1 cellular context compared by ENCODE assay signal in genomic region chr20:20364016-20364746, GRCh38.
TF ChIP-seq lines count a peak whose summit lies in the region.

No MANE protein-coding gene starts in this region.

TF ChIP-seq in HepG2, 621 proteins besides CTCF, POLR2A, EP300 and RAD21 (continued from another document):
- TF ChIP-seq, protein P1, sequence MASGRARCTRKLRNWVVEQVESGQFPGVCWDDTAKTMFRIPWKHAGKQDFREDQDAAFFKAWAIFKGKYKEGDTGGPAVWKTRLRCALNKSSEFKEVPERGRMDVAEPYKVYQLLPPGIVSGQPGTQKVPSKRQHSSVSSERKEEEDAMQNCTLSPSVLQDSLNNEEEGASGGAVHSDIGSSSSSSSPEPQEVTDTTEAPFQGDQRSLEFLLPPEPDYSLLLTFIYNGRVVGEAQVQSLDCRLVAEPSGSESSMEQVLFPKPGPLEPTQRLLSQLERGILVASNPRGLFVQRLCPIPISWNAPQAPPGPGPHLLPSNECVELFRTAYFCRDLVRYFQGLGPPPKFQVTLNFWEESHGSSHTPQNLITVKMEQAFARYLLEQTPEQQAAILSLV (CRISPR knock-in tag; IDR thresholded peaks at IDR 0.05; ENCODE audit: borderline replicate concordance): no peak
- TF ChIP-seq MLX (CRISPR knock-in tag; IDR thresholded peaks at IDR 0.05) (0 out of 2 replicates have a peak, but pooled peaks have one; percentile 17), SALL1 (CRISPR knock-in tag; IDR thresholded peaks at IDR 0.05) (peak; percentile 47; the same call in 1 of the 2 replicates), ZNF737 (CRISPR knock-in tag; IDR thresholded peaks at IDR 0.05; ENCODE audit: borderline replicate concordance) (0 out of 2 replicates have a peak, but pooled peaks have one; percentile 27), SATB2 (CRISPR knock-in tag; IDR thresholded peaks at IDR 0.05) (no peak), ZNF780A (CRISPR knock-in tag; IDR thresholded peaks at IDR 0.05) (no peak), SNAPC2 (CRISPR knock-in tag; IDR thresholded peaks at IDR 0.05) (no peak), ZNF121 (CRISPR knock-in tag; IDR thresholded peaks at IDR 0.05) (no peak), ZNF546 (CRISPR knock-in tag; conservative IDR thresholded peaks at IDR 0.05) (0 out of 2 replicates have a peak, but pooled peaks have one; percentile 26), PCBP1 (IDR thresholded peaks at IDR 0.05; ENCODE audit: borderline replicate concordance, low read depth, low read length) (0 out of 2 replicates have a peak, but pooled peaks have one; percentile 17), EED (CRISPR knock-in tag; IDR thresholded peaks at IDR 0.05) (peak; percentile 44; the same call in 1 of the 2 replicates), CENPX (CRISPR knock-in tag; IDR thresholded peaks at IDR 0.05) (no peak), SIN3A (IDR thresholded peaks at IDR 0.05; ENCODE audit: borderline replicate concordance, low read depth, low read length) (no peak), ZNF501 (CRISPR knock-in tag; IDR thresholded peaks at IDR 0.05) (peak; percentile 27; the same call in 1 of the 2 replicates), ZNF274 (CRISPR knock-in tag; IDR thresholded peaks at IDR 0.05) (no peak), TBX3 (IDR thresholded peaks at IDR 0.05; ENCODE audit: borderline replicate concordance) (no peak), SP4 (CRISPR knock-in tag; IDR thresholded peaks at IDR 0.05) (0 out of 2 replicates have a peak, but pooled peaks have one; percentile 31), TBX2 (CRISPR knock-in tag; IDR thresholded peaks at IDR 0.05; ENCODE audit: borderline replicate concordance) (peak; percentile 27; the same call in 1 of the 2 replicates), PHF21A (CRISPR knock-in tag; IDR thresholded peaks at IDR 0.05) (0 out of 2 replicates have a peak, but pooled peaks have one; percentile 25), EZH2 (conservative IDR thresholded peaks at IDR 0.05; ENCODE audit: low read depth, low read length) (peak; percentile 97), SRSF9 (IDR thresholded peaks at IDR 0.05; ENCODE audit: borderline replicate concordance, insufficient read depth, low read depth, low read length, poor library complexity, severe bottlenecking) (no peak), SOX5 (CRISPR knock-in tag; IDR thresholded peaks at IDR 0.05; ENCODE audit: borderline replicate concordance) (peak; percentile 69; the same call in 1 of the 2 replicates), BORCS8-MEF2B (CRISPR knock-in tag; IDR thresholded peaks at IDR 0.05) (no peak), ZNF570 (CRISPR knock-in tag; IDR thresholded peaks at IDR 0.05; ENCODE audit: borderline replicate concordance) (no peak), GABPB1 (CRISPR knock-in tag; IDR thresholded peaks at IDR 0.05) (peak; percentile 64; the same call in 1 of the 2 replicates)
- TF ChIP-seq, protein P2, sequence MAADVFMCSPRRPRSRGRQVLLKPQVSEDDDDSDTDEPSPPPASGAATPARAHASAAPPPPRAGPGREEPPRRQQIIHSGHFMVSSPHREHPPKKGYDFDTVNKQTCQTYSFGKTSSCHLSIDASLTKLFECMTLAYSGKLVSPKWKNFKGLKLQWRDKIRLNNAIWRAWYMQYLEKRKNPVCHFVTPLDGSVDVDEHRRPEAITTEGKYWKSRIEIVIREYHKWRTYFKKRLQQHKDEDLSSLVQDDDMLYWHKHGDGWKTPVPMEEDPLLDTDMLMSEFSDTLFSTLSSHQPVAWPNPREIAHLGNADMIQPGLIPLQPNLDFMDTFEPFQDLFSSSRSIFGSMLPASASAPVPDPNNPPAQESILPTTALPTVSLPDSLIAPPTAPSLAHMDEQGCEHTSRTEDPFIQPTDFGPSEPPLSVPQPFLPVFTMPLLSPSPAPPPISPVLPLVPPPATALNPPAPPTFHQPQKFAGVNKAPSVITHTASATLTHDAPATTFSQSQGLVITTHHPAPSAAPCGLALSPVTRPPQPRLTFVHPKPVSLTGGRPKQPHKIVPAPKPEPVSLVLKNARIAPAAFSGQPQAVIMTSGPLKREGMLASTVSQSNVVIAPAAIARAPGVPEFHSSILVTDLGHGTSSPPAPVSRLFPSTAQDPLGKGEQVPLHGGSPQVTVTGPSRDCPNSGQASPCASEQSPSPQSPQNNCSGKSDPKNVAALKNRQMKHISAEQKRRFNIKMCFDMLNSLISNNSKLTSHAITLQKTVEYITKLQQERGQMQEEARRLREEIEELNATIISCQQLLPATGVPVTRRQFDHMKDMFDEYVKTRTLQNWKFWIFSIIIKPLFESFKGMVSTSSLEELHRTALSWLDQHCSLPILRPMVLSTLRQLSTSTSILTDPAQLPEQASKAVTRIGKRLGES (CRISPR knock-in tag; IDR thresholded peaks at IDR 0.05; ENCODE audit: borderline replicate concordance): peak; percentile 83; the same call in 1 of the 2 replicates
- TF ChIP-seq, protein P3, sequence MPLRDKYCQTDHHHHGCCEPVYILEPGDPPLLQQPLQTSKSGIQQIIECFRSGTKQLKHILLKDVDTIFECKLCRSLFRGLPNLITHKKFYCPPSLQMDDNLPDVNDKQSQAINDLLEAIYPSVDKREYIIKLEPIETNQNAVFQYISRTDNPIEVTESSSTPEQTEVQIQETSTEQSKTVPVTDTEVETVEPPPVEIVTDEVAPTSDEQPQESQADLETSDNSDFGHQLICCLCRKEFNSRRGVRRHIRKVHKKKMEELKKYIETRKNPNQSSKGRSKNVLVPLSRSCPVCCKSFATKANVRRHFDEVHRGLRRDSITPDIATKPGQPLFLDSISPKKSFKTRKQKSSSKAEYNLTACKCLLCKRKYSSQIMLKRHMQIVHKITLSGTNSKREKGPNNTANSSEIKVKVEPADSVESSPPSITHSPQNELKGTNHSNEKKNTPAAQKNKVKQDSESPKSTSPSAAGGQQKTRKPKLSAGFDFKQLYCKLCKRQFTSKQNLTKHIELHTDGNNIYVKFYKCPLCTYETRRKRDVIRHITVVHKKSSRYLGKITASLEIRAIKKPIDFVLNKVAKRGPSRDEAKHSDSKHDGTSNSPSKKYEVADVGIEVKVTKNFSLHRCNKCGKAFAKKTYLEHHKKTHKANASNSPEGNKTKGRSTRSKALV (CRISPR knock-in tag; IDR thresholded peaks at IDR 0.05): peak; percentile 68; the same call in 1 of the 2 replicates
- TF ChIP-seq, protein P4, sequence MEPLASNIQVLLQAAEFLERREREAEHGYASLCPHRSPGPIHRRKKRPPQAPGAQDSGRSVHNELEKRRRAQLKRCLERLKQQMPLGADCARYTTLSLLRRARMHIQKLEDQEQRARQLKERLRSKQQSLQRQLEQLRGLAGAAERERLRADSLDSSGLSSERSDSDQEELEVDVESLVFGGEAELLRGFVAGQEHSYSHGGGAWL (CRISPR knock-in tag; IDR thresholded peaks at IDR 0.05): 0 out of 2 replicates have a peak, but pooled peaks have one; percentile 32
- TF ChIP-seq, protein P5, sequence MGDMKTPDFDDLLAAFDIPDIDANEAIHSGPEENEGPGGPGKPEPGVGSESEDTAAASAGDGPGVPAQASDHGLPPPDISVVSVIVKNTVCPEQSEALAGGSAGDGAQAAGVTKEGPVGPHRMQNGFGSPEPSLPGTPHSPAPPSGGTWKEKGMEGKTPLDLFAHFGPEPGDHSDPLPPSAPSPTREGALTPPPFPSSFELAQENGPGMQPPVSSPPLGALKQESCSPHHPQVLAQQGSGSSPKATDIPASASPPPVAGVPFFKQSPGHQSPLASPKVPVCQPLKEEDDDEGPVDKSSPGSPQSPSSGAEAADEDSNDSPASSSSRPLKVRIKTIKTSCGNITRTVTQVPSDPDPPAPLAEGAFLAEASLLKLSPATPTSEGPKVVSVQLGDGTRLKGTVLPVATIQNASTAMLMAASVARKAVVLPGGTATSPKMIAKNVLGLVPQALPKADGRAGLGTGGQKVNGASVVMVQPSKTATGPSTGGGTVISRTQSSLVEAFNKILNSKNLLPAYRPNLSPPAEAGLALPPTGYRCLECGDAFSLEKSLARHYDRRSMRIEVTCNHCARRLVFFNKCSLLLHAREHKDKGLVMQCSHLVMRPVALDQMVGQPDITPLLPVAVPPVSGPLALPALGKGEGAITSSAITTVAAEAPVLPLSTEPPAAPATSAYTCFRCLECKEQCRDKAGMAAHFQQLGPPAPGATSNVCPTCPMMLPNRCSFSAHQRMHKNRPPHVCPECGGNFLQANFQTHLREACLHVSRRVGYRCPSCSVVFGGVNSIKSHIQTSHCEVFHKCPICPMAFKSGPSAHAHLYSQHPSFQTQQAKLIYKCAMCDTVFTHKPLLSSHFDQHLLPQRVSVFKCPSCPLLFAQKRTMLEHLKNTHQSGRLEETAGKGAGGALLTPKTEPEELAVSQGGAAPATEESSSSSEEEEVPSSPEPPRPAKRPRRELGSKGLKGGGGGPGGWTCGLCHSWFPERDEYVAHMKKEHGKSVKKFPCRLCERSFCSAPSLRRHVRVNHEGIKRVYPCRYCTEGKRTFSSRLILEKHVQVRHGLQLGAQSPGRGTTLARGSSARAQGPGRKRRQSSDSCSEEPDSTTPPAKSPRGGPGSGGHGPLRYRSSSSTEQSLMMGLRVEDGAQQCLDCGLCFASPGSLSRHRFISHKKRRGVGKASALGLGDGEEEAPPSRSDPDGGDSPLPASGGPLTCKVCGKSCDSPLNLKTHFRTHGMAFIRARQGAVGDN (CRISPR knock-in tag; IDR thresholded peaks at IDR 0.05): peak; percentile 50
- TF ChIP-seq, protein P6, sequence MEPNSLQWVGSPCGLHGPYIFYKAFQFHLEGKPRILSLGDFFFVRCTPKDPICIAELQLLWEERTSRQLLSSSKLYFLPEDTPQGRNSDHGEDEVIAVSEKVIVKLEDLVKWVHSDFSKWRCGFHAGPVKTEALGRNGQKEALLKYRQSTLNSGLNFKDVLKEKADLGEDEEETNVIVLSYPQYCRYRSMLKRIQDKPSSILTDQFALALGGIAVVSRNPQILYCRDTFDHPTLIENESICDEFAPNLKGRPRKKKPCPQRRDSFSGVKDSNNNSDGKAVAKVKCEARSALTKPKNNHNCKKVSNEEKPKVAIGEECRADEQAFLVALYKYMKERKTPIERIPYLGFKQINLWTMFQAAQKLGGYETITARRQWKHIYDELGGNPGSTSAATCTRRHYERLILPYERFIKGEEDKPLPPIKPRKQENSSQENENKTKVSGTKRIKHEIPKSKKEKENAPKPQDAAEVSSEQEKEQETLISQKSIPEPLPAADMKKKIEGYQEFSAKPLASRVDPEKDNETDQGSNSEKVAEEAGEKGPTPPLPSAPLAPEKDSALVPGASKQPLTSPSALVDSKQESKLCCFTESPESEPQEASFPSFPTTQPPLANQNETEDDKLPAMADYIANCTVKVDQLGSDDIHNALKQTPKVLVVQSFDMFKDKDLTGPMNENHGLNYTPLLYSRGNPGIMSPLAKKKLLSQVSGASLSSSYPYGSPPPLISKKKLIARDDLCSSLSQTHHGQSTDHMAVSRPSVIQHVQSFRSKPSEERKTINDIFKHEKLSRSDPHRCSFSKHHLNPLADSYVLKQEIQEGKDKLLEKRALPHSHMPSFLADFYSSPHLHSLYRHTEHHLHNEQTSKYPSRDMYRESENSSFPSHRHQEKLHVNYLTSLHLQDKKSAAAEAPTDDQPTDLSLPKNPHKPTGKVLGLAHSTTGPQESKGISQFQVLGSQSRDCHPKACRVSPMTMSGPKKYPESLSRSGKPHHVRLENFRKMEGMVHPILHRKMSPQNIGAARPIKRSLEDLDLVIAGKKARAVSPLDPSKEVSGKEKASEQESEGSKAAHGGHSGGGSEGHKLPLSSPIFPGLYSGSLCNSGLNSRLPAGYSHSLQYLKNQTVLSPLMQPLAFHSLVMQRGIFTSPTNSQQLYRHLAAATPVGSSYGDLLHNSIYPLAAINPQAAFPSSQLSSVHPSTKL (CRISPR knock-in tag; IDR thresholded peaks at IDR 0.05): peak; percentile 56; the same call in 1 of the 2 replicates
